ENCODE assay signal across 8 cellular contexts in the genomic region with DNA sequence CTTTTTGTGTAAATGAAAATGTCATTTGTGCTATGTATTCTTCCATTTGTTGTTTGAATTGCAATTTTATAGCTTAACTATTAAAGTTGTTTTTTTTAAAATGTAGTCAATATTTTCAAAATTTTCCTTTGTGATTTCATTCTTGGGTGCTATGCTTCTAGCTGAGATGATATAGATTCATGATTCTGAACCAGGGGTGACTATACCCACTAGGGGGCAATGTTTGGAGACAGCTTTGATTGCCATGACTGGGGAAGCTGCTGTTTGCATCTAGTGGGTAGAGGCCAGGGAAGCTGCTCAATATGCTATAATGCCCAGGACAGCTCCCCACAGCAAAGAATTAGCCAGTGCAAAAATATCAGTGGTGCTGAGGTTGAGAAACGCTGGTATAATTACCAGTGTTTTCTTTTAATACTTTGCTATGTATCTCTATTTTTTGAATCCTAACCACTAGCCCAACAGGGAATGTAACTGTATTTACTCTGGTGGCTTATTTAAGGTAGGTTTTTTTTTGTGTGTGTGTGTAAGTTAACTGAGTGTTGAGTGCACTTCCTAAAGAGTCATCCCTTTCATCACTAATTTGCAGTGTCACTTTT.
DNase-seq lines count a peak whose midpoint lies in the region; ATAC-seq lines count a peak whose summit lies in the region.

No MANE protein-coding gene starts in this region.

- H3K27me3 ChIP-seq in CD4-positive, alpha-beta memory T cell (ENCODE audit: insufficient read depth, low read length) = no peaks in the 10 kb centered on the region
- no peaks in the 10 kb centered on the region for H3K27me3 ChIP-seq in right cardiac atrium (ENCODE audit: control insufficient read depth, insufficient read depth)

- peaks cover 4 to 7% of the 10 kb centered on the region in 2 donors for H3K27me3 Mint-ChIP-seq in CD4-positive, alpha-beta memory T cell

- POLR2A ChIA-PET in CD4-positive, alpha-beta memory T cell (lab: Charles Lee; ENCODE audit: partially characterized antibody) = no interaction called here

- peak in 4 of 5 donors; percentile 6 to 22 (median 14) for DNase-seq in CD4-positive, alpha-beta memory T cell
- peak; percentile 72 for DNase-seq in NCI-H460 (ENCODE audit: extremely low read depth, low read depth)
- DNase-seq in activated naive CD4-positive, alpha-beta T cell treated with anti-CD3 and anti-CD28 coated beads, Interleukin-2, amount 50 U/mL, for 16 hours = peak; percentile 22
- peak in 1 of 3 donors; percentile 27 for DNase-seq in right cardiac atrium
- peak; percentile 13 to 27 for DNase-seq in stimulated activated CD4-positive, alpha-beta T cell treated with anti-CD3 and anti-CD28 coated beads, Interleukin-2, amount 100 ng/mL, for 48 hours
- DNase-seq in mesenteric fat pad (ENCODE audit: low spot score) = no peak

- H3K4me1 Mint-ChIP-seq in CD4-positive, alpha-beta memory T cell = no peaks in the 10 kb centered on the region

- WGBS in right cardiac atrium = 23% methylated on average over 1 of the region's 1 CpG

- H3K27ac ChIP-seq in CD4-positive, alpha-beta memory T cell (ENCODE audit: low read depth, low read length) = no peak overlapping the region
- no peak overlapping the region for H3K27ac ChIP-seq in right cardiac atrium (ENCODE audit: low read length)

- no peaks in the 10 kb centered on the region for H3K36me3 ChIP-seq in CD4-positive, alpha-beta memory T cell (ENCODE audit: insufficient read depth, low read length)

- no peaks in the 10 kb centered on the region for H3K9me3 ChIP-seq in CD4-positive, alpha-beta memory T cell (ENCODE audit: control insufficient read depth in 1 of 2, low read length in 2 of 2)
- H3K9me3 ChIP-seq in right cardiac atrium (ENCODE audit: control insufficient read depth, low read length) = no peaks in the 10 kb centered on the region

- CTCF ChIA-PET in CD4-positive, alpha-beta memory T cell (lab: Charles Lee; ENCODE audit: partially characterized antibody) = interaction anchor here (1.2 to 2.9 kb wide), 9 partner anchors 9 to 263 kb away, joined by 3 to 21 read pairs (median 3); a partner anchor contains a TSS

- H3K4me3 ChIP-seq in CD4-positive, alpha-beta memory T cell (ENCODE audit: low read length in 2 of 2) = no peak overlapping the region
- no peak overlapping the region for H3K4me3 ChIP-seq in right cardiac atrium (ENCODE audit: low read length)

- no peaks in the 10 kb centered on the region for H3K36me3 Mint-ChIP-seq in CD4-positive, alpha-beta memory T cell

- peaks cover 0 to 2% (median 0%) of the 10 kb centered on the region in 8 donors for H3K9me3 Mint-ChIP-seq in CD4-positive, alpha-beta memory T cell

- H3K4me3 Mint-ChIP-seq in CD4-positive, alpha-beta memory T cell = no peak overlapping the region

- ATAC-seq in GM19043 (IDR thresholded peaks at IDR 0.05; ENCODE audit: low read depth, unreplicated experiment) (peak; percentile 74), HG03521 (IDR thresholded peaks at IDR 0.05; ENCODE audit: unreplicated experiment) (peak; percentile 64), right cardiac atrium (peak; percentile 61 to 62)

- H3K4me1 ChIP-seq in CD4-positive, alpha-beta memory T cell (ENCODE audit: insufficient read depth, low read length) = no peaks in the 10 kb centered on the region
- H3K4me1 ChIP-seq in right cardiac atrium (ENCODE audit: control insufficient read depth, insufficient read depth, low read length) = peaks cover 2% of the 10 kb centered on the region

- intact Hi-C loops in CD4-positive, alpha-beta memory T cell (cut with micrococcal nuclease) = loop anchor here (1.0 kb wide), 2 partner anchors 182 to 263 kb away; no protein-coding TSS in a partner anchor
- intact Hi-C loops in right cardiac atrium (cut with DNase I) = loop anchor here in 2 of 4 donors (5.0 kb wide), 2 partner anchors 178 to 183 kb away; a partner anchor contains a TSS

- no peak overlapping the region for H3K27ac Mint-ChIP-seq in CD4-positive, alpha-beta memory T cell
